ENCODE assay signal across 13 cellular contexts in the genomic region with DNA sequence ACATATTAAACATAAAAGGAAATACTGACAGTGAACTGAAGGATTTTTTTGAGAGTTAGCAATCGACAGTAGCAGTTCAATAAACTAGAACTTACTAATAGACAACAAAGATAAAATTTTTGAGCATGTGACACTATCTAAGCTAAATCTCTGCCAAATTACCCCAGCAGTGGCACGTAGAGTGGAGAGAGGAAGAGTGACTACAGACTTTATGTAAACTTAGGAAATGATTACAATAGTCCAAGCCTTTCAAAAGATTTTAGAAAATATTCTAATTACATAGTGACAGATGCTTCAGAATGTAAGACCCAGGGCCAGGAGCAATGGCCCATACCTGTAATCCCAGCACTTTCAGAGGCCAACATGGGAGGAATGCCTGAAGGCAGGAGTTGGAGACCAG. TPM values are rescaled to one million over a fixed set of nuclear protein-coding genes. Genes with fewer than 3 reads are reported as not detected.
DNase-seq lines count a peak whose midpoint lies in the region; ATAC-seq and TF ChIP-seq lines count a peak whose summit lies in the region.
"Had no signal": no experiment of that assay in that cellular context is flagged by ENCODE, and none has a peak within 500 bp of the region (broad histone marks: within the 10 kb centered on the region; RNA-seq: fewer than 3 reads in every experiment).

No MANE protein-coding gene starts in this region.

- H3K4me1 ChIP-seq in CD4-positive, alpha-beta memory T cell (ENCODE audit: insufficient read depth, low read length): peaks cover 50% of the 10 kb centered on the region
- H3K4me1 ChIP-seq in naive thymus-derived CD4-positive, alpha-beta T cell (ENCODE audit: control insufficient read depth in 2 of 2, insufficient read depth in 2 of 2, low read length in 2 of 2): peaks cover 15 to 27% of the 10 kb centered on the region in 2 donors

- no peaks in the 10 kb centered on the region for H3K36me3 ChIP-seq in CD4-positive, alpha-beta memory T cell (ENCODE audit: insufficient read depth, low read length)
- no peaks in the 10 kb centered on the region for H3K36me3 ChIP-seq in brain microvascular endothelial cell (replicated peaks)
- no peaks in the 10 kb centered on the region for H3K36me3 ChIP-seq in naive thymus-derived CD4-positive, alpha-beta T cell (ENCODE audit: control insufficient read depth in 2 of 3, insufficient read depth in 3 of 3, low read length in 3 of 3)

- POLR2A ChIA-PET in CD4-positive, alpha-beta memory T cell (lab: Charles Lee; ENCODE audit: partially characterized antibody): interaction anchor here (1.0 to 1.5 kb wide), 9 partner anchors 21 to 266 kb away, joined by 3 to 6 read pairs (median 4); partner anchors contain the start of genes CFDP1, KARS1 and TERF2IP
- POLR2A ChIA-PET in naive thymus-derived CD4-positive, alpha-beta T cell (lab: Charles Lee): interaction anchor here (1.0 to 1.1 kb wide), 3 partner anchors 38 to 83 kb away, joined by 3 to 4 read pairs (median 3); no protein-coding TSS in a partner anchor

- H3K36me3 Mint-ChIP-seq in CD4-positive, alpha-beta memory T cell: peaks cover 12 to 29% of the 10 kb centered on the region in 2 donors
- H3K36me3 Mint-ChIP-seq in naive thymus-derived CD4-positive, alpha-beta T cell: peaks cover 8 to 51% (median 37%) of the 10 kb centered on the region in 5 donors
- peaks cover 4% of the 10 kb centered on the region for H3K36me3 Mint-ChIP-seq in progenitor cell of endocrine pancreas (ENCODE audit: insufficient read depth)
- H3K36me3 Mint-ChIP-seq in activated CD8-positive, alpha-beta memory T cell treated with anti-CD3 and anti-CD28 coated beads, Interleukin-2, amount 10 ng/mL, durations not matched to agents 7 days and 5 days: peaks cover 34% of the 10 kb centered on the region

- H3K9me3 Mint-ChIP-seq in CD4-positive, alpha-beta memory T cell: no peaks in the 10 kb centered on the region
- H3K9me3 Mint-ChIP-seq in naive thymus-derived CD4-positive, alpha-beta T cell: no peaks in the 10 kb centered on the region
- H3K9me3 Mint-ChIP-seq in progenitor cell of endocrine pancreas (ENCODE audit: low read depth): no peaks in the 10 kb centered on the region
- no peaks in the 10 kb centered on the region for H3K9me3 Mint-ChIP-seq in activated CD8-positive, alpha-beta memory T cell treated with anti-CD3 and anti-CD28 coated beads, Interleukin-2, amount 10 ng/mL, durations not matched to agents 7 days and 5 days (ENCODE audit: low read depth)
- H3K9me3 Mint-ChIP-seq: neural crest cell had no signal

- intact Hi-C loops in CD4-positive, alpha-beta memory T cell (cut with micrococcal nuclease): loop anchor here (1.0 kb wide), 1 partner anchor 147 kb away; no protein-coding TSS in a partner anchor
- intact Hi-C loops in naive thymus-derived CD4-positive, alpha-beta T cell (cut with micrococcal nuclease): loop anchor here (1.0 to 10.0 kb wide), 6 partner anchors 59 to 676 kb away; partner anchors contain the start of genes MLKL (in 1 of the 2) and WDR59 (in 1 of the 2)

- no peaks in the 10 kb centered on the region for H3K27me3 ChIP-seq in CD4-positive, alpha-beta memory T cell (ENCODE audit: insufficient read depth, low read length)
- no peaks in the 10 kb centered on the region for H3K27me3 ChIP-seq in brain microvascular endothelial cell (replicated peaks)
- no peaks in the 10 kb centered on the region for H3K27me3 ChIP-seq in naive thymus-derived CD4-positive, alpha-beta T cell (ENCODE audit: control insufficient read depth in 2 of 2, insufficient read depth in 2 of 2, low read length in 2 of 2)

- H3K4me3 Mint-ChIP-seq in CD4-positive, alpha-beta memory T cell: peak overlapping the region; percentile 67 to 89 (median 82)
- peak overlapping the region; percentile 73 to 90 (median 83) for H3K4me3 Mint-ChIP-seq in naive thymus-derived CD4-positive, alpha-beta T cell
- no peak overlapping the region for H3K4me3 Mint-ChIP-seq in progenitor cell of endocrine pancreas (ENCODE audit: low read depth)
- no peak overlapping the region for H3K4me3 Mint-ChIP-seq in activated CD8-positive, alpha-beta memory T cell treated with anti-CD3 and anti-CD28 coated beads, Interleukin-2, amount 10 ng/mL, durations not matched to agents 7 days and 5 days
- H3K4me3 Mint-ChIP-seq: neural crest cell had no signal

- peaks cover 38 to 59% (median 46%) of the 10 kb centered on the region in 4 donors for H3K4me1 Mint-ChIP-seq in CD4-positive, alpha-beta memory T cell
- H3K4me1 Mint-ChIP-seq in naive thymus-derived CD4-positive, alpha-beta T cell: peaks cover 37 to 51% (median 48%) of the 10 kb centered on the region in 7 donors
- H3K4me1 Mint-ChIP-seq in progenitor cell of endocrine pancreas (ENCODE audit: low read depth): peaks cover 27% of the 10 kb centered on the region
- H3K4me1 Mint-ChIP-seq in activated CD8-positive, alpha-beta memory T cell treated with anti-CD3 and anti-CD28 coated beads, Interleukin-2, amount 10 ng/mL, durations not matched to agents 7 days and 5 days: peaks cover 24% of the 10 kb centered on the region

- no peak for TF ChIP-seq CTCF in brain microvascular endothelial cell (IDR thresholded peaks at IDR 0.05; ENCODE audit: low read depth, low read length, missing control alignments)
- TF ChIP-seq CTCF in progenitor cell of endocrine pancreas (IDR thresholded peaks at IDR 0.05; ENCODE audit: unreplicated experiment): no peak

- CTCF ChIA-PET in CD4-positive, alpha-beta memory T cell (lab: Charles Lee; ENCODE audit: partially characterized antibody): interaction anchor here (1.2 to 11.9 kb wide), 6 partner anchors 9 to 183 kb away, joined by 3 to 296 read pairs (median 11); partner anchors contain the start of gene TMEM170A
- CTCF ChIA-PET in naive thymus-derived CD4-positive, alpha-beta T cell (lab: Charles Lee): interaction anchor here (0.9 to 6.6 kb wide), 4 partner anchors 8 to 181 kb away, joined by 3 to 46 read pairs (median 12); no protein-coding TSS in a partner anchor
- CTCF ChIA-PET in activated CD8-positive, alpha-beta memory T cell treated with anti-CD3 and anti-CD28 coated beads, Interleukin-2, amount 10 ng/mL, durations not matched to agents 7 days and 5 days (lab: Charles Lee): interaction anchor here (1.0 to 3.4 kb wide), 4 partner anchors 10 to 181 kb away, joined by 3 to 30 read pairs (median 10); no protein-coding TSS in a partner anchor

- H3K27ac Mint-ChIP-seq in CD4-positive, alpha-beta memory T cell: peak overlapping the region; percentile 68 to 95 (median 92)
- peak overlapping the region in 7 of 9 donors; percentile 17 to 84 (median 63) for H3K27ac Mint-ChIP-seq in naive thymus-derived CD4-positive, alpha-beta T cell
- H3K27ac Mint-ChIP-seq in progenitor cell of endocrine pancreas: no peak overlapping the region
- no peak overlapping the region for H3K27ac Mint-ChIP-seq in activated CD8-positive, alpha-beta memory T cell treated with anti-CD3 and anti-CD28 coated beads, Interleukin-2, amount 10 ng/mL, durations not matched to agents 7 days and 5 days

- H3K27ac ChIP-seq in CD4-positive, alpha-beta memory T cell (ENCODE audit: low read depth, low read length): peak overlapping the region; percentile 27
- peak overlapping the region; percentile 41 for H3K27ac ChIP-seq in brain microvascular endothelial cell
- no peak overlapping the region for H3K27ac ChIP-seq in naive thymus-derived CD4-positive, alpha-beta T cell (ENCODE audit: low read depth, low read length)
- H3K27ac ChIP-seq: WERI-Rb-1 had no signal

- H3K27me3 Mint-ChIP-seq in CD4-positive, alpha-beta memory T cell: no peaks in the 10 kb centered on the region
- peaks cover 0 to 42% (median 0%) of the 10 kb centered on the region in 5 donors for H3K27me3 Mint-ChIP-seq in naive thymus-derived CD4-positive, alpha-beta T cell
- H3K27me3 Mint-ChIP-seq in progenitor cell of endocrine pancreas: no peaks in the 10 kb centered on the region
- H3K27me3 Mint-ChIP-seq in activated CD8-positive, alpha-beta memory T cell treated with anti-CD3 and anti-CD28 coated beads, Interleukin-2, amount 10 ng/mL, durations not matched to agents 7 days and 5 days: peaks cover 43% of the 10 kb centered on the region

- peak; percentile 42 for ATAC-seq in naive thymus-derived CD4-positive, alpha-beta T cell
- ATAC-seq in HG03097 (IDR thresholded peaks at IDR 0.05; ENCODE audit: low FRiP score, unreplicated experiment): no peak
- ATAC-seq in activated CD8-positive, alpha-beta memory T cell treated with anti-CD3 and anti-CD28 coated beads, Interleukin-2, amount 10 ng/mL, durations not matched to agents 7 days and 5 days: no peak

- no peak overlapping the region for H3K4me3 ChIP-seq in CD4-positive, alpha-beta memory T cell (ENCODE audit: low read length in 2 of 2)
- H3K4me3 ChIP-seq in brain microvascular endothelial cell (ENCODE audit: low read depth, low read length): no peak overlapping the region
- H3K4me3 ChIP-seq in naive thymus-derived CD4-positive, alpha-beta T cell (ENCODE audit: low read length): peak overlapping the region; percentile 28

- no peaks in the 10 kb centered on the region for H3K9me3 ChIP-seq in CD4-positive, alpha-beta memory T cell (ENCODE audit: control insufficient read depth in 1 of 2, low read length in 2 of 2)
- no peaks in the 10 kb centered on the region for H3K9me3 ChIP-seq in naive thymus-derived CD4-positive, alpha-beta T cell (ENCODE audit: control insufficient read depth in 2 of 3, low read length in 3 of 3)

- peak in 2 of 5 donors; percentile 29 to 47 for DNase-seq in CD4-positive, alpha-beta memory T cell
- DNase-seq in HT1080 (ENCODE audit: low read depth) (peak; percentile 34), brain microvascular endothelial cell (no peak), progenitor cell of endocrine pancreas (ENCODE audit: low spot score, unreplicated experiment) (no peak)
- DNase-seq in naive thymus-derived CD4-positive, alpha-beta T cell: no peak
- no peak for DNase-seq in activated CD8-positive, alpha-beta memory T cell treated with anti-CD3 and anti-CD28 coated beads, Interleukin-2, amount 10 ng/mL, durations not matched to agents 7 days and 5 days
- DNase-seq: cerebellar nuclear complex, islet precursor cell, NCI-H1092 treated with DMSO at 0.1 percent for 48 hours, NCI-H446 treated with DMSO at 0.1 percent for 48 hours, WERI-Rb-1 had no signal

- in situ Hi-C loops in brain microvascular endothelial cell (cut with HindIII; ENCODE audit: low pct_ligation_motif_present, low sequenced_read_pairs): no loop called here

RNA-seq across cellular contexts. Expression of gene CFDP1, which starts 52.4 kb away (rescaled TPM):
- 10 to 100 TPM; 41.8 to 42.4 TPM for total RNA-seq in CD4-positive, alpha-beta memory T cell
- polyA plus RNA-seq in CD4-positive, alpha-beta memory T cell: 10 to 100 TPM; 37.1 to 42.0 TPM
- total RNA-seq in HT1080 (2014; rRNA removed; shearing (Covaris generic)): 24.7 and 24.8 TPM in 2 replicates
- polyA plus RNA-seq in HT1080 (2015; cell fraction: cytosol; rRNA removed): 52.5 and 57.4 TPM in 2 replicates
- polyA plus RNA-seq in HT1080 (2015; cell fraction: nucleus; rRNA removed): 15.7 and 32.6 TPM in 2 replicates
- total RNA-seq in naive thymus-derived CD4-positive, alpha-beta T cell: 10 to 100 TPM; 34.9 to 41.4 (median 39.4) TPM
- polyA plus RNA-seq in naive thymus-derived CD4-positive, alpha-beta T cell: 10 to 100 TPM; 36.6 to 42.1 TPM
- total RNA-seq in progenitor cell of endocrine pancreas: 91.5 and 94.6 TPM in 2 replicates
- 10 to 100 TPM; 31.4 to 44.0 TPM for total RNA-seq in activated CD8-positive, alpha-beta memory T cell treated with anti-CD3 and anti-CD28 coated beads, Interleukin-2, amount 10 ng/mL, durations not matched to agents 7 days and 5 days

Comparison
In these comparisons a context has a peak if more than half of its experiments do, and no peak if none do; other contexts are left out.
1. H3K27ac Mint-ChIP-seq: peak in CD4-positive, alpha-beta memory T cell (7 of 7) and naive thymus-derived CD4-positive, alpha-beta T cell (7 of 9); none in progenitor cell of endocrine pancreas (single experiment) and activated CD8-positive, alpha-beta memory T cell treated with anti-CD3 and anti-CD28 coated beads, Interleukin-2, amount 10 ng/mL, durations not matched to agents 7 days and 5 days (single experiment).
2. H3K4me3 Mint-ChIP-seq: peak in CD4-positive, alpha-beta memory T cell (8 of 8) and naive thymus-derived CD4-positive, alpha-beta T cell (10 of 10); none in progenitor cell of endocrine pancreas (single experiment) and activated CD8-positive, alpha-beta memory T cell treated with anti-CD3 and anti-CD28 coated beads, Interleukin-2, amount 10 ng/mL, durations not matched to agents 7 days and 5 days (single experiment).